In the genomic region with DNA sequence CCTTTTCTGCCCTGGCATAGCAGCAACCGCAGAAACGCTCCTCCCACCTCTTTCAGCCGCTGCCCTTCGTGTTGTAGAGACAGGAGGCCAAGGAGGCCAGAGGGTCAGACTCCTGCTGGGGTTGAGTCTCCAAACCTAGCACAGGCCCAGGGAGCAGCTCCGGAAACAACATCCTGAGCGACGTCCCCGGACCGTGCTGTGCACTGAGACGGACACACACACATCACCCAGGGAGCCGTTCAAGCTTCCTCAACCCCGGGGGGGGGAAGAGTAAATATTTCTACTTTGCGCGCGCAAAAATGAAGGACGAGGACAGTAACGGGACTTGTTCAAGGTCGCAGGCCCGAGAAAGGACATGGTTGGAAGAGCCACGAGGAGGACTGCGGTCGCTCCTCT, we compare ENCODE assay signal across 8 cellular contexts. TPM values are rescaled to one million over a fixed set of nuclear protein-coding genes. Genes with fewer than 3 reads are reported as not detected.
DNase-seq lines count a peak whose midpoint lies in the region; ATAC-seq and TF ChIP-seq lines count a peak whose summit lies in the region.

No MANE protein-coding gene starts in this region.

- no peaks in the 10 kb centered on the region for H3K9me3 ChIP-seq in right cardiac atrium (ENCODE audit: control insufficient read depth, low read length)

- H3K27ac Mint-ChIP-seq in activated naive CD8-positive, alpha-beta T cell treated with anti-CD3 and anti-CD28 coated beads, Interleukin-2, amount 10 ng/mL, durations not matched to agents 7 days and 5 days, result peak overlapping the region; percentile 94

- WGBS in right cardiac atrium, result under 1% methylated on average over 22 of the region's 22 CpGs

- peaks cover 32% of the 10 kb centered on the region for H3K9me3 Mint-ChIP-seq in activated naive CD8-positive, alpha-beta T cell treated with anti-CD3 and anti-CD28 coated beads, Interleukin-2, amount 10 ng/mL, durations not matched to agents 7 days and 5 days

- peak; percentile 36 for ATAC-seq in GM18505 (IDR thresholded peaks at IDR 0.05; ENCODE audit: unreplicated experiment)
- ATAC-seq in activated naive CD8-positive, alpha-beta T cell treated with anti-CD3 and anti-CD28 coated beads, Interleukin-2, amount 10 ng/mL, durations not matched to agents 7 days and 5 days (ENCODE audit: low read depth), result peak; percentile 55
- ATAC-seq in right cardiac atrium, result peak; percentile 44 to 55
- peak; percentile 41 for ATAC-seq in sciatic nerve
- no peak for ATAC-seq in GM19397 (IDR thresholded peaks at IDR 0.05; ENCODE audit: unreplicated experiment)

- H3K27me3 ChIP-seq in right cardiac atrium (ENCODE audit: control insufficient read depth, insufficient read depth), result no peaks in the 10 kb centered on the region

- no peak for TF ChIP-seq POLR2A in GM18505 (IDR thresholded peaks at IDR 0.05; ENCODE audit: borderline replicate concordance, extremely low read depth, insufficient read depth, insufficient read length)

- H3K4me1 Mint-ChIP-seq in activated naive CD8-positive, alpha-beta T cell treated with anti-CD3 and anti-CD28 coated beads, Interleukin-2, amount 10 ng/mL, durations not matched to agents 7 days and 5 days, result peaks cover 25% of the 10 kb centered on the region

- H3K27ac ChIP-seq in right cardiac atrium (ENCODE audit: low read length), result peak overlapping the region; percentile 10

- H3K4me3 ChIP-seq in right cardiac atrium (ENCODE audit: low read length), result peak overlapping the region; percentile 66

- H3K36me3 Mint-ChIP-seq in activated naive CD8-positive, alpha-beta T cell treated with anti-CD3 and anti-CD28 coated beads, Interleukin-2, amount 10 ng/mL, durations not matched to agents 7 days and 5 days, result peaks cover 49% of the 10 kb centered on the region

- H3K4me3 Mint-ChIP-seq in activated naive CD8-positive, alpha-beta T cell treated with anti-CD3 and anti-CD28 coated beads, Interleukin-2, amount 10 ng/mL, durations not matched to agents 7 days and 5 days, result peak overlapping the region; percentile 95

- peaks cover 6% of the 10 kb centered on the region for H3K4me1 ChIP-seq in right cardiac atrium (ENCODE audit: control insufficient read depth, insufficient read depth, low read length)

- H3K27me3 Mint-ChIP-seq in activated naive CD8-positive, alpha-beta T cell treated with anti-CD3 and anti-CD28 coated beads, Interleukin-2, amount 10 ng/mL, durations not matched to agents 7 days and 5 days, result no peaks in the 10 kb centered on the region

- intact Hi-C loops in right cardiac atrium (cut with DNase I) (no loop called here), sciatic nerve (cut with DNase I) (no loop called here)

- POLR2A ChIA-PET in activated naive CD8-positive, alpha-beta T cell treated with anti-CD3 and anti-CD28 coated beads, Interleukin-2, amount 10 ng/mL, durations not matched to agents 7 days and 5 days (lab: Charles Lee), result interaction anchor here (0.6 to 1.2 kb wide), 2 partner anchors 25 to 188 kb away, joined by 3 read pairs; a partner anchor contains a TSS

- peak; percentile 57 for DNase-seq in AG20443 (ENCODE audit: low spot score)
- peak; percentile 9 for DNase-seq in KG1 (lab: John Stamatoyannopoulos, UW)
- DNase-seq in activated naive CD8-positive, alpha-beta T cell treated with anti-CD3 and anti-CD28 coated beads, Interleukin-2, amount 10 ng/mL, durations not matched to agents 7 days and 5 days, result peak; percentile 44
- DNase-seq in right cardiac atrium, result peak; percentile 18 to 50 (median 47)
- no peak for DNase-seq in sciatic nerve (ENCODE audit: low spot score)
- DNase-seq in NCI-H187 treated with DMSO at 0.1 percent for 48 hours (lab: John Stamatoyannopoulos, UW), result no peak

RNA-seq across cellular contexts. Expression of a gene that starts 0.7 kb away (rescaled TPM):
- total RNA-seq in activated naive CD8-positive, alpha-beta T cell treated with anti-CD3 and anti-CD28 coated beads, Interleukin-2, amount 10 ng/mL, durations not matched to agents 7 days and 5 days, result 10 to 100 TPM; 27.7 to 27.9 TPM
- 1 to 10 TPM; 6.7 to 9.5 (median 7.9) TPM for total RNA-seq in right cardiac atrium
- polyA plus RNA-seq in right cardiac atrium, result 3.1 TPM
- total RNA-seq in sciatic nerve, result 11.3 TPM

RNA-seq across cellular contexts. Expression of a gene that starts 19.7 kb away (rescaled TPM):
- total RNA-seq in activated naive CD8-positive, alpha-beta T cell treated with anti-CD3 and anti-CD28 coated beads, Interleukin-2, amount 10 ng/mL, durations not matched to agents 7 days and 5 days, result 10 to 100 TPM in 1 of 2 experiments, 1 to 10 TPM in 1; 10.0 to 10.5 TPM
- total RNA-seq in right cardiac atrium, result 1 to 10 TPM; 4.7 to 5.9 (median 4.8) TPM
- 2.4 TPM for polyA plus RNA-seq in right cardiac atrium
- total RNA-seq in sciatic nerve, result 6.4 TPM

RNA-seq across cellular contexts. Expression of a gene that starts 24.9 kb away (rescaled TPM):
- total RNA-seq in activated naive CD8-positive, alpha-beta T cell treated with anti-CD3 and anti-CD28 coated beads, Interleukin-2, amount 10 ng/mL, durations not matched to agents 7 days and 5 days, result 10 to 100 TPM; 17.9 TPM
- total RNA-seq in right cardiac atrium (1 to 10 TPM; 5.0 to 6.3 (median 5.5) TPM), sciatic nerve (4.9 TPM)
- polyA plus RNA-seq in right cardiac atrium, result 2.0 TPM

RNA-seq across cellular contexts. Expression of a gene that starts 31.9 kb away (rescaled TPM):
- 10 to 100 TPM; 13.6 to 13.8 TPM for total RNA-seq in activated naive CD8-positive, alpha-beta T cell treated with anti-CD3 and anti-CD28 coated beads, Interleukin-2, amount 10 ng/mL, durations not matched to agents 7 days and 5 days
- total RNA-seq in right cardiac atrium (1 to 10 TPM; 4.4 to 4.8 (median 4.5) TPM), sciatic nerve (9.5 TPM)
- polyA plus RNA-seq in right cardiac atrium, result 2.0 TPM

RNA-seq across cellular contexts. Expression of a gene that starts 40.7 kb away (rescaled TPM):
- 10 to 100 TPM; 14.0 to 14.2 TPM for total RNA-seq in activated naive CD8-positive, alpha-beta T cell treated with anti-CD3 and anti-CD28 coated beads, Interleukin-2, amount 10 ng/mL, durations not matched to agents 7 days and 5 days
- total RNA-seq in right cardiac atrium (1 to 10 TPM; 3.7 to 5.9 (median 5.0) TPM), sciatic nerve (3.2 TPM)
- polyA plus RNA-seq in right cardiac atrium, result 8.4 TPM

Comparison
In these comparisons a context has a peak if more than half of its experiments do, and no peak if none do; other contexts are left out.
1. DNase-seq: peak in AG20443 (single experiment), KG1 (single experiment), activated naive CD8-positive, alpha-beta T cell treated with anti-CD3 and anti-CD28 coated beads, Interleukin-2, amount 10 ng/mL, durations not matched to agents 7 days and 5 days (single experiment) and right cardiac atrium (3 of 3); none in sciatic nerve (single experiment) and NCI-H187 treated with DMSO at 0.1 percent for 48 hours (single experiment).